ENCODE assay signal across 11 cellular contexts in genomic region chr5:159912033-159912800, GRCh38. TPM values are rescaled to one million over a fixed set of nuclear protein-coding genes. Genes with fewer than 3 reads are reported as not detected.
DNase-seq lines count a peak whose midpoint lies in the region; ATAC-seq and TF ChIP-seq lines count a peak whose summit lies in the region.
"Had no signal": no experiment of that assay in that cellular context is flagged by ENCODE, and none has a peak within 500 bp of the region (broad histone marks: within the 10 kb centered on the region; RNA-seq: fewer than 3 reads in every experiment).

No MANE protein-coding gene starts in this region.

- peaks cover 54 to 75% of the 10 kb centered on the region in 2 donors for H3K27me3 Mint-ChIP-seq in natural killer cell (ENCODE audit: low read depth in 2 of 2)

- WGBS in body of pancreas, 2 donors, result 51% methylated on average over 4 of the region's 4 CpGs

- H3K4me3 Mint-ChIP-seq in natural killer cell, result no peak overlapping the region

- no peaks in the 10 kb centered on the region for H3K36me3 ChIP-seq in HCT116 (ENCODE audit: control insufficient read depth in 1 of 2, insufficient read depth in 2 of 2, low read length in 2 of 2)
- no peaks in the 10 kb centered on the region for H3K36me3 ChIP-seq in body of pancreas (replicated peaks in 1 of 2; ENCODE audit: insufficient read depth in 1 of 2, low read depth in 2 of 2)

- DNase-seq in HCT116 (ENCODE audit: low read depth, low spot score) (no peak), body of pancreas (no peak), islet precursor cell (peak; percentile 93), stromal cell of bone marrow (ENCODE audit: low read depth) (peak; percentile 33), natural killer cell (no peak), T-helper 2 cell (no peak), HuH-7 (ENCODE audit: low spot score) (no peak)
- no peak for DNase-seq in activated effector memory CD4-positive, alpha-beta T cell treated with Interleukin-2 at 50 U/mL for 16 hours
- DNase-seq: caudate nucleus, hippocampal formation, NCI-H524 had no signal

- H3K79me2 ChIP-seq in HCT116 (ENCODE audit: insufficient read depth, low read length), result no peaks in the 10 kb centered on the region

- H3K9me3 ChIP-seq in HCT116 (ENCODE audit: control insufficient read depth in 1 of 2, insufficient read depth in 1 of 2, low read depth in 1 of 2, low read length in 2 of 2) (no peaks in the 10 kb centered on the region), body of pancreas (no peaks in the 10 kb centered on the region)

- peak overlapping the region; percentile 59 for H3K4me2 ChIP-seq in HCT116 (ENCODE audit: low read length)

- H3K27ac ChIP-seq in HCT116 (ENCODE audit: low read depth, low read length) (no peak overlapping the region), body of pancreas (no peak overlapping the region)

- TF ChIP-seq POLR2A in HCT116 (IDR thresholded peaks at IDR 0.05; ENCODE audit: borderline replicate concordance, extremely low read depth, insufficient read depth, insufficient read length) (no peak), body of pancreas (IDR thresholded peaks at IDR 0.05) (no peak)

- no peak for TF ChIP-seq CTCF in HCT116 (IDR thresholded peaks at IDR 0.05 in 2 of 3, conservative IDR thresholded peaks at IDR 0.05 in 1 of 3; ENCODE audit: borderline replicate concordance in 1 of 3, insufficient read depth in 1 of 3, low read depth in 2 of 3, low read length in 2 of 3)
- TF ChIP-seq CTCF in body of pancreas (IDR thresholded peaks at IDR 0.05), result no peak
- no peak for TF ChIP-seq CTCF in natural killer cell (IDR thresholded peaks at IDR 0.05)

- no peak for TF ChIP-seq RAD21 in HCT116 (IDR thresholded peaks at IDR 0.05; ENCODE audit: low read depth)

- H3K9me2 ChIP-seq in HCT116 (ENCODE audit: insufficient read depth), result no peaks in the 10 kb centered on the region

- no peak overlapping the region for H3K27ac Mint-ChIP-seq in natural killer cell

- peaks cover 18 to 41% of the 10 kb centered on the region in 2 experiments for H3K4me1 ChIP-seq in HCT116 (ENCODE audit: control insufficient read depth in 1 of 2, insufficient read depth in 2 of 2, low read length in 2 of 2)
- peaks cover 16% of the 10 kb centered on the region for H3K4me1 ChIP-seq in body of pancreas

- no peaks in the 10 kb centered on the region for H4K20me1 ChIP-seq in HCT116 (ENCODE audit: insufficient read depth)

- no peak overlapping the region for H2AFZ ChIP-seq in HCT116 (ENCODE audit: low read depth, low read length, poor library complexity, severe bottlenecking)

- CTCF ChIA-PET in HCT116 (lab: Charles Lee), result interaction anchor here (0.8 kb wide), 1 partner anchor 398 kb away, joined by 3 read pairs; no protein-coding TSS in a partner anchor

- H3K9me3 Mint-ChIP-seq in natural killer cell, result no peaks in the 10 kb centered on the region

- RAD21 ChIA-PET in HCT116 (lab: Charles Lee; ENCODE audit: low non-redundant PET in 1 of 2, low total read pairs in 2 of 2, uncharacterized antibody in 2 of 2, unreplicated experiment in 2 of 2), result interaction anchor here in 1 of 2 experiments (1.3 kb wide), 1 partner anchor 75 kb away, joined by 3 read pairs; no protein-coding TSS in a partner anchor

- BruUV-seq in HCT116 (replicated peaks; lab: Mats Ljungman, UMichigan), result no TSS peak

- H3K27me3 ChIP-seq in HCT116 (ENCODE audit: insufficient read depth, low read length), result peaks cover 16% of the 10 kb centered on the region; the same call in 1 of the 2 replicates
- peaks cover 0 to 7% of the 10 kb centered on the region in 2 donors for H3K27me3 ChIP-seq in body of pancreas

- intact Hi-C loops in HCT116 (cut with micrococcal nuclease), result loop anchor here (5.0 to 10.0 kb wide), 2 partner anchors 330 to 627 kb away; no protein-coding TSS in a partner anchor
- intact Hi-C loops in body of pancreas (cut with DNase I), result no loop called here
- intact Hi-C loops in natural killer cell (cut with micrococcal nuclease), result no loop called here

- ATAC-seq in HCT116 (peak; percentile 17; the same call in 1 of the 2 replicates), body of pancreas (peak; percentile 30), natural killer cell (no peak)

- H3K4me3 ChIP-seq in HCT116 (replicated peaks in 1 of 2; ENCODE audit: low read depth in 1 of 2, low read length in 2 of 2), result no peak overlapping the region
- H3K4me3 ChIP-seq in body of pancreas, result no peak overlapping the region

- no peak overlapping the region for H3K9ac ChIP-seq in HCT116 (ENCODE audit: low read length)

- no peaks in the 10 kb centered on the region for H3K36me3 Mint-ChIP-seq in natural killer cell

- POLR2A ChIA-PET in HCT116 (lab: Charles Lee), result no interaction called here

- peaks cover 0 to 5% of the 10 kb centered on the region in 2 donors for H3K4me1 Mint-ChIP-seq in natural killer cell

TF ChIP-seq in HCT116, 20 proteins besides CTCF, POLR2A, EP300 and RAD21:
- TF ChIP-seq TCF7L2 (IDR thresholded peaks at IDR 0.05; ENCODE audit: borderline replicate concordance, extremely low read depth, insufficient read depth, insufficient read length) (no peak), REST (IDR thresholded peaks at IDR 0.05; ENCODE audit: low read depth) (no peak), ZNF274 (IDR thresholded peaks at IDR 0.05; ENCODE audit: low read depth, low read length) (no peak), CEBPB (IDR thresholded peaks at IDR 0.05; ENCODE audit: low read depth) (no peak), FOSL1 (IDR thresholded peaks at IDR 0.05; ENCODE audit: low read depth) (no peak), ZBTB33 (IDR thresholded peaks at IDR 0.05; ENCODE audit: extremely low read depth, insufficient replicate concordance, low read length) (no peak), JUND (IDR thresholded peaks at IDR 0.05) (no peak), MAX (IDR thresholded peaks at IDR 0.05) (no peak), EZH2phosphoT487 (IDR thresholded peaks at IDR 0.05; ENCODE audit: borderline replicate concordance) (no peak), YY1 (IDR thresholded peaks at IDR 0.05; ENCODE audit: extremely low read depth, insufficient replicate concordance, low read depth, low read length) (no peak), EGR1 (IDR thresholded peaks at IDR 0.05; ENCODE audit: low read depth) (no peak), SP1 (IDR thresholded peaks at IDR 0.05; ENCODE audit: low read depth) (no peak), EZH2 (IDR thresholded peaks at IDR 0.05) (no peak), SRF (IDR thresholded peaks at IDR 0.05; ENCODE audit: low read depth) (no peak), ZFX (IDR thresholded peaks at IDR 0.05) (no peak), ELF1 (IDR thresholded peaks at IDR 0.05; ENCODE audit: borderline replicate concordance, low read depth) (no peak), CBX3 (IDR thresholded peaks at IDR 0.05; ENCODE audit: low read depth) (no peak)

RNA-seq across cellular contexts. Expression of gene ADRA1B, which starts 4.1 kb away (rescaled TPM):
- total RNA-seq in HCT116 (2021; ENCODE audit: unreplicated experiment), result not detected
- polyA plus RNA-seq in HCT116 (2012), result 0.04 and 0.16 TPM in 2 replicates
- total RNA-seq in body of pancreas, result 1 to 10 TPM in 1 of 2 donors, under 1 TPM in 1; 0.26 to 4.0 TPM
- total RNA-seq in natural killer cell, result not detected

Comparison
In these comparisons a context has a peak if more than half of its experiments do, and no peak if none do; other contexts are left out.
1. ATAC-seq: peak in HCT116 (single experiment) and body of pancreas (single experiment); none in natural killer cell (0 of 3).
2. DNase-seq: peak in islet precursor cell (single experiment) and stromal cell of bone marrow (single experiment); none in HCT116 (single experiment), body of pancreas (0 of 4), natural killer cell (single experiment), T-helper 2 cell (0 of 5), HuH-7 (single experiment) and activated effector memory CD4-positive, alpha-beta T cell treated with Interleukin-2 at 50 U/mL for 16 hours (single experiment).